ENCODE assay signal across 12 cellular contexts in genomic region chr1:28653063-28653462, GRCh38. TPM values are rescaled to one million over a fixed set of nuclear protein-coding genes. Genes with fewer than 3 reads are reported as not detected.
"Had no signal": no experiment of that assay in that cellular context is flagged by ENCODE, and none has a peak within 500 bp of the region (broad histone marks: within the 10 kb centered on the region; RNA-seq: fewer than 3 reads in every experiment).

No MANE protein-coding gene starts in this region.

RNA-seq across cellular contexts. Expression of gene RNU11, which starts 4.7 kb away (rescaled TPM):
- total RNA-seq: OCI-LY7, PC-3, PC-9, Peyer's patch, Right ventricle myocardium inferior, Right ventricle myocardium superior, RPMI7951, SJCRH30, SJSA1, SK-MEL-5, T-cell had no signal
- polyA plus RNA-seq: SK-N-SH had no signal
